ENCODE assay signal across 8 cellular contexts in genomic region chr7:93715234-93715633, GRCh38.
A peak's percentile ranks its signal among the peaks of the same experiment; 100 is the strongest.
DNase-seq lines count a peak whose midpoint lies in the region; ATAC-seq and TF ChIP-seq lines count a peak whose summit lies in the region.

No MANE protein-coding gene starts in this region.

- no peak overlapping the region for H2AFZ ChIP-seq in OCI-LY3 (ENCODE audit: low read depth, low read length)

- H3K9me3 ChIP-seq in OCI-LY3 (ENCODE audit: insufficient read depth, low read length): no peaks in the 10 kb centered on the region

- DNase-seq in GM12864 (ENCODE audit: low read depth) (peak; percentile 4), cerebellar cortex (ENCODE audit: low spot score) (peak; percentile 10), medulla oblongata (ENCODE audit: extremely low spot score) (peak; percentile 29), GDM1 (lab: John Stamatoyannopoulos, UW) (no peak), cerebellum (ENCODE audit: low spot score) (no peak), MV-4-11 (lab: John Stamatoyannopoulos, UW) (no peak)

- H3K9ac ChIP-seq in OCI-LY3 (ENCODE audit: low read length): no peak overlapping the region

- no peaks in the 10 kb centered on the region for H4K20me1 ChIP-seq in OCI-LY3 (ENCODE audit: insufficient read depth, low read length)

- H3K4me2 ChIP-seq in OCI-LY3 (ENCODE audit: low read length): peak overlapping the region; percentile 17; the same call in 1 of the 2 replicates

- no peaks in the 10 kb centered on the region for H3K4me1 ChIP-seq in OCI-LY3 (ENCODE audit: low read length)

- H3K27me3 ChIP-seq in OCI-LY3 (ENCODE audit: low read depth, low read length): no peaks in the 10 kb centered on the region

- no peaks in the 10 kb centered on the region for H3K36me3 ChIP-seq in OCI-LY3 (replicated peaks; ENCODE audit: low read depth, low read length)

- peak; percentile 64 for ATAC-seq in HG02678 (IDR thresholded peaks at IDR 0.05; ENCODE audit: unreplicated experiment)

- no peak overlapping the region for H3K27ac ChIP-seq in OCI-LY3 (ENCODE audit: low read length)

- H3K4me3 ChIP-seq in GM12864 (ENCODE audit: low read depth, low read length) (no peak overlapping the region), OCI-LY3 (ENCODE audit: low read length) (no peak overlapping the region)

- H3K79me2 ChIP-seq in OCI-LY3 (ENCODE audit: low read length): no peaks in the 10 kb centered on the region

- TF ChIP-seq CTCF in GM12864 (IDR thresholded peaks at IDR 0.05; ENCODE audit: low read depth, low read length, missing control alignments) (peak; percentile 65), OCI-LY3 (IDR thresholded peaks at IDR 0.05; ENCODE audit: low read depth, low read length) (peak; percentile 66)

Comparison
In these comparisons a context has a peak if more than half of its experiments do, and no peak if none do; other contexts are left out.
1. DNase-seq: peak in GM12864 (single experiment), cerebellar cortex (single experiment) and medulla oblongata (single experiment); none in GDM1 (single experiment), cerebellum (single experiment) and MV-4-11 (single experiment).